8 cellular contexts compared by ENCODE assay signal in genomic region chr14:104816678-104816945, GRCh38. TPM values are rescaled to one million over a fixed set of nuclear protein-coding genes. Genes with fewer than 3 reads are reported as not detected.
A peak's percentile ranks its signal among the peaks of the same experiment; 100 is the strongest.
DNase-seq lines count a peak whose midpoint lies in the region; ATAC-seq, FAIRE-seq and TF ChIP-seq lines count a peak whose summit lies in the region.

No MANE protein-coding gene starts in this region.

- peaks cover 2% of the 10 kb centered on the region; the same call in 1 of the 2 replicates for H3K79me1 ChIP-seq in H1 (ENCODE audit: low read depth, low read length)

- H3K23me2 ChIP-seq in H1 (ENCODE audit: low read depth, low read length): peaks cover 9% of the 10 kb centered on the region; the same call in 1 of the 2 replicates

- H2BK5ac ChIP-seq in H1 (ENCODE audit: low read depth, low read length): peak overlapping the region; percentile 94; the same call in 1 of the 2 replicates

- H3K4me1 Mint-ChIP-seq in Caco-2 (ENCODE audit: low read depth, unreplicated experiment): peaks cover 10% of the 10 kb centered on the region

- no peaks in the 10 kb centered on the region for H3K4me1 ChIP-seq in Caco-2
- peaks cover 0 to 5% (median under 1%) of the 10 kb centered on the region in 4 experiments; a peak in 3 of 7 replicates for H3K4me1 ChIP-seq in H1 (replicated peaks in 1 of 4; ENCODE audit: control insufficient read depth in 3 of 4, insufficient read depth in 4 of 4, low read length in 3 of 4)
- peaks cover 13 to 15% of the 10 kb centered on the region in 2 experiments for H3K4me1 ChIP-seq in neutrophil (ENCODE audit: control insufficient read depth in 1 of 2, insufficient read depth in 1 of 2, low read depth in 1 of 2, low read length in 1 of 2)

- no peak for FAIRE-seq in H1 (lab: Jason Lieb, UNC)

- no peak overlapping the region for H2BK20ac ChIP-seq in H1 (ENCODE audit: low read length)

- H2BK12ac ChIP-seq in H1 (ENCODE audit: low read depth, low read length): no peak overlapping the region

- H3K4me2 ChIP-seq in H1 (ENCODE audit: insufficient read depth in 1 of 2, low read depth in 2 of 2, low read length in 2 of 2): peak overlapping the region; percentile 79 to 98

- BruUV-seq in Caco-2 (replicated peaks; lab: Mats Ljungman, UMichigan): no TSS peak

- H3K4me3 ChIP-seq in Caco-2 (ENCODE audit: low read depth, low read length) (peak overlapping the region; percentile 73), MG63 (peak overlapping the region; percentile 70), H1 (ENCODE audit: extremely low read depth in 1 of 4, insufficient read depth in 2 of 4, low read depth in 3 of 4, low read length in 4 of 4) (peak overlapping the region; percentile 80 to 87 (median 86)), neutrophil (ENCODE audit: low read depth in 1 of 2, low read length in 1 of 2) (peak overlapping the region; percentile 73 to 79)

- TF ChIP-seq RAD21 in H1 (IDR thresholded peaks at IDR 0.05 in 1 of 2, conservative IDR thresholded peaks at IDR 0.05 in 1 of 2; ENCODE audit: low read depth in 2 of 2, low read length in 2 of 2): no peak

- no peak for ATAC-seq in HG03175 (IDR thresholded peaks at IDR 0.05; ENCODE audit: unreplicated experiment)
- ATAC-seq in HG03025 (IDR thresholded peaks at IDR 0.05; ENCODE audit: low FRiP score, unreplicated experiment): no peak
- ATAC-seq in GM18517 (IDR thresholded peaks at IDR 0.05; ENCODE audit: unreplicated experiment): no peak

- H3K36me3 Mint-ChIP-seq in Caco-2 (ENCODE audit: insufficient read depth, unreplicated experiment): peaks cover 24% of the 10 kb centered on the region

- H3K27ac Mint-ChIP-seq in Caco-2 (ENCODE audit: unreplicated experiment): peak overlapping the region; percentile 90

- 18% methylated on average over 9 of the region's 9 CpGs; no CpG with 5 or more reads in 1 of the 2 experiments for WGBS in H1 (ENCODE audit: extremely low coverage in 1 of 2, insufficient coverage in 1 of 2, insufficient read length in 1 of 2, insufficient replicate concordance in 2 of 2, low coverage in 1 of 2, low lambda C conversion rate in 2 of 2, missing lambda C conversion rate in 1 of 2), 2 experiments

- no peaks in the 10 kb centered on the region for H3K9me3 Mint-ChIP-seq in Caco-2 (ENCODE audit: unreplicated experiment)

- intact Hi-C loops in Caco-2 (cut with micrococcal nuclease; ENCODE audit: unreplicated experiment): no loop called here

- H4K8ac ChIP-seq in H1 (ENCODE audit: extremely low read depth, insufficient read depth, low read length): no peak overlapping the region

- peak overlapping the region; percentile 65; the same call in 1 of the 2 replicates for H2AFZ ChIP-seq in H1 (ENCODE audit: low read length)

- no peak for TF ChIP-seq POLR2A in H1 (IDR thresholded peaks at IDR 0.05; ENCODE audit: control extremely low read depth in 1 of 2, low read depth in 2 of 2, low read length in 2 of 2)

- H4K5ac ChIP-seq in H1 (ENCODE audit: insufficient read length, low read depth, low read length): peak overlapping the region; percentile 96

- TF ChIP-seq EP300 in H1 (IDR thresholded peaks at IDR 0.05; ENCODE audit: borderline replicate concordance in 1 of 2, low read depth in 2 of 2, low read length in 2 of 2): no peak

- H3K4ac ChIP-seq in H1 (replicated peaks; ENCODE audit: insufficient read length, low read depth, low read length): peak overlapping the region; percentile 6

- H2AK5ac ChIP-seq in H1 (ENCODE audit: low read depth, low read length): no peak overlapping the region; the same call in 1 of the 2 replicates

- TF ChIP-seq CTCF in Caco-2 (IDR thresholded peaks at IDR 0.05; ENCODE audit: insufficient read depth in 1 of 2, low read depth in 1 of 2, low read length in 1 of 2, severe bottlenecking in 1 of 2, unreplicated experiment in 1 of 2) (no peak), H1 (IDR thresholded peaks at IDR 0.05; ENCODE audit: control extremely low read depth in 1 of 3, insufficient read depth in 1 of 3, low read depth in 1 of 3, low read length in 3 of 3) (no peak), neutrophil (IDR thresholded peaks at IDR 0.05) (no peak)

- no peaks in the 10 kb centered on the region for H3K27me3 Mint-ChIP-seq in Caco-2 (ENCODE audit: insufficient read depth, unreplicated experiment)

- H3K56ac ChIP-seq in H1 (replicated peaks; ENCODE audit: insufficient read length, low read depth, low read length): no peak overlapping the region

- peaks cover 0 to 4% of the 10 kb centered on the region in 2 experiments for H4K20me1 ChIP-seq in H1 (replicated peaks in 1 of 2; ENCODE audit: control insufficient read depth in 1 of 2, insufficient read depth in 2 of 2, low read length in 2 of 2)

- H2BK120ac ChIP-seq in H1 (replicated peaks; ENCODE audit: low read depth, low read length): no peak overlapping the region

- no peaks in the 10 kb centered on the region for H3K79me2 ChIP-seq in H1 (ENCODE audit: control insufficient read depth in 1 of 2, insufficient read depth in 2 of 2, low read length in 2 of 2)

- H3K4me3 Mint-ChIP-seq in Caco-2 (ENCODE audit: unreplicated experiment): peak overlapping the region; percentile 94

- POLR2A ChIA-PET in Caco-2 (lab: Charles Lee) (no interaction called here), H1 (lab: Charles Lee; ENCODE audit: partially characterized antibody) (no interaction called here)

- CTCF ChIA-PET in Caco-2 (lab: Charles Lee): no interaction called here
- CTCF ChIA-PET in H1 (lab: Charles Lee; ENCODE audit: partially characterized antibody): interaction anchor here (0.7 to 1.1 kb wide), 3 partner anchors 50 to 464 kb away, joined by 3 to 4 read pairs (median 3); no protein-coding TSS in a partner anchor

- no peak overlapping the region for H2BK15ac ChIP-seq in H1 (ENCODE audit: low read length)

- H3K23ac ChIP-seq in H1 (ENCODE audit: insufficient read length): no peak overlapping the region

- H3K9me3 ChIP-seq in Caco-2 (no peaks in the 10 kb centered on the region), MG63 (no peaks in the 10 kb centered on the region), H1 (ENCODE audit: insufficient read depth in 2 of 2, low read depth in 1 of 2, low read length in 1 of 2) (no peaks in the 10 kb centered on the region), neutrophil (no peaks in the 10 kb centered on the region)

- DNase-seq in Caco-2: no peak
- DNase-seq in MG63: no peak
- no peak for DNase-seq in H1 (ENCODE audit: low read depth in 1 of 2, low spot score in 2 of 2)
- DNase-seq in stimulated activated CD8-positive, alpha-beta memory T cell treated with anti-CD3 and anti-CD28 coated beads, Interleukin-4, amount 100 ng/mL, for 48 hours: no peak

- no peak overlapping the region for H3K27ac ChIP-seq in H1 (ENCODE audit: low read depth, low read length)
- peak overlapping the region; percentile 73 for H3K27ac ChIP-seq in neutrophil

- H3K14ac ChIP-seq in H1 (ENCODE audit: insufficient read length): no peak overlapping the region

- no peak overlapping the region; the same call in 1 of the 2 replicates for H3K18ac ChIP-seq in H1 (ENCODE audit: extremely low read depth, low read length)

- no peaks in the 10 kb centered on the region for H3K27me3 ChIP-seq in Caco-2 (replicated peaks; ENCODE audit: control insufficient read depth, insufficient read depth, low read length)
- no peaks in the 10 kb centered on the region for H3K27me3 ChIP-seq in MG63
- peaks cover 0 to 4% (median 0%) of the 10 kb centered on the region in 4 experiments; a peak in 3 of 7 replicates for H3K27me3 ChIP-seq in H1 (replicated peaks in 1 of 4; ENCODE audit: control insufficient read depth in 3 of 4, extremely low read depth in 1 of 4, insufficient read depth in 3 of 4, low read length in 3 of 4)
- H3K27me3 ChIP-seq in neutrophil: no peaks in the 10 kb centered on the region

- H3K9ac ChIP-seq in H1 (replicated peaks in 1 of 4; ENCODE audit: extremely low read depth in 1 of 4, low read depth in 3 of 4, low read length in 3 of 4): peak overlapping the region; percentile 73 to 89 (median 88)

- H3K36me3 ChIP-seq in Caco-2 (ENCODE audit: control insufficient read depth, insufficient read depth, low read length) (no peaks in the 10 kb centered on the region), MG63 (no peaks in the 10 kb centered on the region), H1 (ENCODE audit: control insufficient read depth in 2 of 4, insufficient read depth in 4 of 4, low read length in 3 of 4) (peaks cover 0 to 4% (median 0%) of the 10 kb centered on the region in 4 experiments; a peak in 1 of 8 replicates), neutrophil (no peaks in the 10 kb centered on the region)

- peak overlapping the region; percentile 93 for H4K91ac ChIP-seq in H1 (replicated peaks; ENCODE audit: insufficient read length, low read length)

RNA-seq across cellular contexts. Expression of gene ZBTB42, which starts 15.7 kb away (rescaled TPM):
- total RNA-seq in Caco-2 (2022): 9.1 and 9.7 TPM in 2 replicates
- total RNA-seq in MG63 (2014; rRNA removed; shearing (Covaris generic); ENCODE audit: low replicate concordance): 2.5 and 3.9 TPM in 2 replicates
- total RNA-seq in H1 (2021; fragmentation: NEBNext Ultra II Directional; extraction: Animal tissue kit (Norgen Biotek cat#: 25700)): 2.8 and 2.9 TPM in 2 replicates
- 3.1 and 3.7 TPM in 2 replicates for polyA plus RNA-seq in H1 (2011; rRNA removed)
- polyA plus RNA-seq in H1 (2011; cell fraction: cytosol; rRNA removed): 2.5 TPM
- 4.0 TPM for polyA plus RNA-seq in H1 (2011; cell fraction: nucleus; rRNA removed)
- 1.5 to 3.3 TPM (median 2.9 TPM) in 4 replicates for polyA plus RNA-seq in H1 (2012, experiment 1 of 2)
- 2.3 TPM for polyA plus RNA-seq in H1 (2012, experiment 2 of 2)
- polyA plus RNA-seq in H1 (2013, experiment 1 of 2): 1.2 TPM
- 1.2 TPM for polyA plus RNA-seq in H1 (2013, experiment 2 of 2)
- polyA minus RNA-seq in H1 (2011; rRNA and poly(A)+ RNA removed): 3.4 and 4.0 TPM in 2 replicates
- polyA minus RNA-seq in H1 (2011; cell fraction: cytosol; rRNA and poly(A)+ RNA removed): 2.7 TPM
- polyA minus RNA-seq in H1 (2011; cell fraction: nucleus; rRNA and poly(A)+ RNA removed): 7.3 TPM

RNA-seq across cellular contexts. Expression of gene AKT1, which starts 21.1 kb away (rescaled TPM):
- 110 and 111 TPM in 2 replicates for total RNA-seq in Caco-2 (2022)
- total RNA-seq in MG63 (2014; rRNA removed; shearing (Covaris generic); ENCODE audit: low replicate concordance): 118 and 140 TPM in 2 replicates
- total RNA-seq in H1 (2021; fragmentation: NEBNext Ultra II Directional; extraction: Animal tissue kit (Norgen Biotek cat#: 25700)): 62.1 and 71.5 TPM in 2 replicates
- 68.1 and 89.8 TPM in 2 replicates for polyA plus RNA-seq in H1 (2011; rRNA removed)
- 86.7 TPM for polyA plus RNA-seq in H1 (2011; cell fraction: cytosol; rRNA removed)
- polyA plus RNA-seq in H1 (2011; cell fraction: nucleus; rRNA removed): 135 TPM
- 53.7 to 73.1 TPM (median 68.0 TPM) in 4 replicates for polyA plus RNA-seq in H1 (2012, experiment 1 of 2)
- polyA plus RNA-seq in H1 (2012, experiment 2 of 2): 53.5 TPM
- polyA plus RNA-seq in H1 (2013, experiment 1 of 2): 44.6 TPM
- 45.6 TPM for polyA plus RNA-seq in H1 (2013, experiment 2 of 2)
- 43.3 and 54.9 TPM in 2 replicates for polyA minus RNA-seq in H1 (2011; rRNA and poly(A)+ RNA removed)
- polyA minus RNA-seq in H1 (2011; cell fraction: cytosol; rRNA and poly(A)+ RNA removed): 46.9 TPM
- polyA minus RNA-seq in H1 (2011; cell fraction: nucleus; rRNA and poly(A)+ RNA removed): 28.2 TPM

RNA-seq across cellular contexts. Expression of gene CEP170B, which starts 48.5 kb away (rescaled TPM):
- total RNA-seq in Caco-2 (2022): 31.6 and 32.0 TPM in 2 replicates
- 7.5 and 13.6 TPM in 2 replicates for total RNA-seq in MG63 (2014; rRNA removed; shearing (Covaris generic); ENCODE audit: low replicate concordance)
- total RNA-seq in H1 (2021; fragmentation: NEBNext Ultra II Directional; extraction: Animal tissue kit (Norgen Biotek cat#: 25700)): 32.3 and 33.8 TPM in 2 replicates
- 9.1 and 15.2 TPM in 2 replicates for polyA plus RNA-seq in H1 (2011; rRNA removed)
- polyA plus RNA-seq in H1 (2011; cell fraction: cytosol; rRNA removed): 9.4 TPM
- polyA plus RNA-seq in H1 (2011; cell fraction: nucleus; rRNA removed): 34.9 TPM
- 14.3 to 23.9 TPM (median 20.7 TPM) in 4 replicates for polyA plus RNA-seq in H1 (2012, experiment 1 of 2)
- 13.0 TPM for polyA plus RNA-seq in H1 (2012, experiment 2 of 2)
- polyA plus RNA-seq in H1 (2013, experiment 1 of 2): 17.1 TPM
- 16.2 TPM for polyA plus RNA-seq in H1 (2013, experiment 2 of 2)
- polyA minus RNA-seq in H1 (2011; rRNA and poly(A)+ RNA removed): 4.7 and 5.7 TPM in 2 replicates
- polyA minus RNA-seq in H1 (2011; cell fraction: cytosol; rRNA and poly(A)+ RNA removed): 11.5 TPM
- polyA minus RNA-seq in H1 (2011; cell fraction: nucleus; rRNA and poly(A)+ RNA removed): 11.6 TPM
